ENCODE assay signal across 14 cellular contexts in the genomic region with DNA sequence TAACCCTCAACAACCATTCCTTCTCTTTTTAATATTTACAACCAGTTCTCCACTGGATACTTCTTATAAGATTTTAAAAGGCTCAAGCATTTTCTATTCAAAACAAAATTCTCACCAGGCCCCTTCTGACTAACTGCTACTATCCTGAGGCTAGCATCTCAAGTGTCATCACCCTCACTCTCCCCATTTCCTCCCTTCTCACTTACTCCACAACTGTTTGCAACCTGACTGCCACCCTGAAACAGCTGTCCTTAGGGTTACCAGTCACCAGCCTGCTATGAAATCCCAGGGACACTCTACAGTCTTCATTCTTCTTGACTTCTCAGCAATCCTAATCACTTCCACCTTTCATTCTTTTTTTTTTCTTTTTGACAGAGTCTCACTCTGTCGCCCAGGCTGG.
"Had no signal": no experiment of that assay in that cellular context is flagged by ENCODE, and none has a peak within 500 bp of the region (broad histone marks: within the 10 kb centered on the region; RNA-seq: fewer than 3 reads in every experiment).

No MANE protein-coding gene starts in this region.

- H3K36me3 Mint-ChIP-seq: naive thymus-derived CD8-positive, alpha-beta T cell had no signal

- H3K4me3 ChIP-seq: breast epithelium, left lung, tibial artery, uterus had no signal

- H3K4me3 Mint-ChIP-seq: naive thymus-derived CD8-positive, alpha-beta T cell; T-helper 2 cell treated with Interferon-gamma antibody and Interleukin-4, amounts not matched to agents 5 μg/mL and 100 μg/mL, for 36 hours had no signal

- H3K27ac Mint-ChIP-seq: naive thymus-derived CD8-positive, alpha-beta T cell; T-helper 2 cell treated with Interferon-gamma antibody and Interleukin-4, amounts not matched to agents 5 μg/mL and 100 μg/mL, for 36 hours had no signal

- H3K36me3 ChIP-seq: breast epithelium, left lung, tibial artery, uterus had no signal

- DNase-seq: activated naive CD4-positive, alpha-beta T cell treated with Interleukin-2 at 50 U/mL for 16 hours; activated T-cell treated with anti-CD3 and anti-CD28 coated beads for 4 hours; anterior cingulate cortex; hypothalamus; kidney; left lung; naive thymus-derived CD8-positive, alpha-beta T cell; occipital lobe; stimulated activated CD4-positive, alpha-beta T cell treated with anti-CD3 and anti-CD28 coated beads, Interleukin-1b, Interleukin-23, amount 100 ng/mL, for 48 hours; tibial artery; uterus had no signal

- H3K9me3 Mint-ChIP-seq: naive thymus-derived CD8-positive, alpha-beta T cell; T-helper 2 cell treated with Interferon-gamma antibody and Interleukin-4, amounts not matched to agents 5 μg/mL and 100 μg/mL, for 36 hours had no signal

- H3K9me3 ChIP-seq: breast epithelium, left lung, tibial artery, uterus had no signal

- H3K27me3 ChIP-seq: breast epithelium, left lung, tibial artery, uterus had no signal

- H3K27ac ChIP-seq: breast epithelium, left lung, tibial artery, uterus had no signal

- ATAC-seq: left lung; naive thymus-derived CD8-positive, alpha-beta T cell; sciatic nerve had no signal

- H3K4me1 ChIP-seq: breast epithelium, tibial artery had no signal
